ENCODE assay signal across 32 cellular contexts in genomic region chr1:3106216-3106615, GRCh38. TPM values are rescaled to one million over a fixed set of nuclear protein-coding genes. Genes with fewer than 3 reads are reported as not detected.
"Had no signal": no experiment of that assay in that cellular context is flagged by ENCODE, and none has a peak within 500 bp of the region (broad histone marks: within the 10 kb centered on the region; RNA-seq: fewer than 3 reads in every experiment).

No MANE protein-coding gene starts in this region.

- ATAC-seq: activated CD8-positive, alpha-beta memory T cell treated with anti-CD3 and anti-CD28 coated beads, Interleukin-2, amount 10 ng/mL, durations not matched to agents 7 days and 5 days; activated naive CD8-positive, alpha-beta T cell treated with anti-CD3 and anti-CD28 coated beads, Interleukin-2, amount 50 U/mL, for 24 hours; Panc1 had no signal

- DNase-seq: activated CD4-positive, alpha-beta memory T cell treated with anti-CD3 and anti-CD28 coated beads, Interleukin-2, amount 10 ng/mL, durations not matched to agents 7 days and 5 days; activated CD4-positive, alpha-beta T cell treated with anti-CD3 and anti-CD28 coated beads for 1 hour; activated CD4-positive, alpha-beta T cell treated with anti-CD3 and anti-CD28 coated beads for 48 hours; activated CD4-positive, CD25-positive, alpha-beta regulatory T cell; activated CD8-positive, alpha-beta memory T cell treated with anti-CD3 and anti-CD28 coated beads for 24 hours; activated CD8-positive, alpha-beta memory T cell treated with anti-CD3 and anti-CD28 coated beads, Interleukin-2, amount 10 ng/mL, durations not matched to agents 7 days and 5 days; activated CD8-positive, alpha-beta memory T cell treated with anti-CD3 and anti-CD28 coated beads, Interleukin-2, amount 50 U/mL, for 48 hours; activated effector memory CD4-positive, alpha-beta T cell treated with Interleukin-2 at 50 U/mL for 16 hours; activated naive CD4-positive, alpha-beta T cell treated with anti-CD3 and anti-CD28 coated beads, Interleukin-2, amount 10 ng/mL, durations not matched to agents 7 days and 5 days; activated naive CD8-positive, alpha-beta T cell treated with anti-CD3 and anti-CD28 coated beads, Interleukin-2, amount 50 U/mL, for 24 hours; activated T-cell treated with anti-CD3 and anti-CD28 coated beads, Interleukin-2, amount 50 U/mL, for 48 hours; Karpas-422; KBM-7; NCI-H1105; NCI-H1417 treated with DMSO at 0.1 percent for 48 hours; NCI-H1694 treated with DMSO at 0.1 percent for 48 hours; NCI-H2029 treated with DMSO at 0.1 percent for 48 hours; NCI-H2107; NCI-H226; NCI-H524 treated with DMSO at 0.1 percent for 48 hours; SHP77; T1000; WERI-Rb-1 had no signal

- H3K36me3 Mint-ChIP-seq: activated CD8-positive, alpha-beta memory T cell treated with anti-CD3 and anti-CD28 coated beads, Interleukin-2, amount 10 ng/mL, durations not matched to agents 7 days and 5 days; activated naive CD4-positive, alpha-beta T cell treated with anti-CD3 and anti-CD28 coated beads, Interleukin-2, amount 10 ng/mL, durations not matched to agents 7 days and 5 days; activated naive CD8-positive, alpha-beta T cell; IgD-negative memory B cell had no signal

- H3K27me3 ChIP-seq: SJCRH30 had no signal

- H3K9me3 Mint-ChIP-seq: activated CD4-positive, alpha-beta memory T cell treated with anti-CD3 and anti-CD28 coated beads, Interleukin-2, amount 10 ng/mL, durations not matched to agents 7 days and 5 days; activated naive CD8-positive, alpha-beta T cell treated with anti-CD3 and anti-CD28 coated beads, Interleukin-2, amount 50 U/mL, for 24 hours had no signal

- H3K27me3 Mint-ChIP-seq: activated CD4-positive, alpha-beta memory T cell treated with anti-CD3 and anti-CD28 coated beads, Interleukin-2, amount 10 ng/mL, durations not matched to agents 7 days and 5 days; activated CD8-positive, alpha-beta memory T cell treated with anti-CD3 and anti-CD28 coated beads, Interleukin-2, amount 10 ng/mL, durations not matched to agents 7 days and 5 days had no signal

- H3K27ac ChIP-seq: breast epithelium, SJCRH30, SK-N-MC, WERI-Rb-1 had no signal

- H3K4me3 ChIP-seq: breast epithelium, SJCRH30, SK-N-MC had no signal

- H3K9me3 ChIP-seq: SJCRH30 had no signal

- H3K4me1 Mint-ChIP-seq: activated CD4-positive, alpha-beta memory T cell treated with anti-CD3 and anti-CD28 coated beads, Interleukin-2, amount 10 ng/mL, durations not matched to agents 7 days and 5 days; activated CD8-positive, alpha-beta memory T cell treated with anti-CD3 and anti-CD28 coated beads, Interleukin-2, amount 10 ng/mL, durations not matched to agents 7 days and 5 days; activated naive CD4-positive, alpha-beta T cell treated with anti-CD3 and anti-CD28 coated beads, Interleukin-2, amount 10 ng/mL, durations not matched to agents 7 days and 5 days; activated naive CD8-positive, alpha-beta T cell treated with anti-CD3 and anti-CD28 coated beads, Interleukin-2, amount 50 U/mL, for 24 hours; IgD-negative memory B cell had no signal

- H3K27ac Mint-ChIP-seq: activated CD4-positive, alpha-beta memory T cell treated with anti-CD3 and anti-CD28 coated beads, Interleukin-2, amount 10 ng/mL, durations not matched to agents 7 days and 5 days; activated CD8-positive, alpha-beta memory T cell treated with anti-CD3 and anti-CD28 coated beads, Interleukin-2, amount 10 ng/mL, durations not matched to agents 7 days and 5 days; activated naive CD4-positive, alpha-beta T cell treated with anti-CD3 and anti-CD28 coated beads, Interleukin-2, amount 10 ng/mL, durations not matched to agents 7 days and 5 days; activated naive CD8-positive, alpha-beta T cell; activated naive CD8-positive, alpha-beta T cell treated with anti-CD3 and anti-CD28 coated beads, Interleukin-2, amount 50 U/mL, for 24 hours; IgD-negative memory B cell had no signal

- H3K4me3 Mint-ChIP-seq: activated CD4-positive, alpha-beta memory T cell treated with anti-CD3 and anti-CD28 coated beads, Interleukin-2, amount 10 ng/mL, durations not matched to agents 7 days and 5 days; activated CD8-positive, alpha-beta memory T cell treated with anti-CD3 and anti-CD28 coated beads, Interleukin-2, amount 10 ng/mL, durations not matched to agents 7 days and 5 days; activated naive CD4-positive, alpha-beta T cell treated with anti-CD3 and anti-CD28 coated beads, Interleukin-2, amount 10 ng/mL, durations not matched to agents 7 days and 5 days; activated naive CD8-positive, alpha-beta T cell; activated naive CD8-positive, alpha-beta T cell treated with anti-CD3 and anti-CD28 coated beads, Interleukin-2, amount 50 U/mL, for 24 hours; IgD-negative memory B cell had no signal

- H3K4me1 ChIP-seq: breast epithelium, SJCRH30 had no signal

- H3K36me3 ChIP-seq: breast epithelium, SJCRH30, WERI-Rb-1 had no signal

RNA-seq across cellular contexts. Expression of gene PRDM16, which starts 37.2 kb away (rescaled TPM):
- total RNA-seq: activated CD8-positive, alpha-beta memory T cell treated with anti-CD3 and anti-CD28 coated beads, Interleukin-2, amount 10 ng/mL, durations not matched to agents 7 days and 5 days; MCF 10A; RPMI7951; T-helper 2 cell treated with Interferon-gamma antibody and Interleukin-4, amounts not matched to agents 100 ng/mL and 5 ng/mL, for 36 hours had no signal
- polyA plus RNA-seq: IgD-negative memory B cell had no signal
